Comparison of ENCODE assay signal across 35 cellular contexts in genomic region chr6:68719761-68720160, GRCh38.
DNase-seq lines count a peak whose midpoint lies in the region; ATAC-seq, FAIRE-seq and TF ChIP-seq lines count a peak whose summit lies in the region.
"Had no signal": no experiment of that assay in that cellular context is flagged by ENCODE, and none has a peak within 500 bp of the region (broad histone marks: within the 10 kb centered on the region; RNA-seq: fewer than 3 reads in every experiment).

No MANE protein-coding gene starts in this region.

- peaks cover 3% of the 10 kb centered on the region for H3K36me3 Mint-ChIP-seq in mesothelial cell of epicardium
- H3K36me3 Mint-ChIP-seq: CD14-positive monocyte; CD4-positive, alpha-beta memory T cell; CD4-positive, CD25-positive, alpha-beta regulatory T cell; CD8-positive, alpha-beta memory T cell; CD8-positive, alpha-beta T cell had no signal

- TF ChIP-seq EP300 in K562 (IDR thresholded peaks at IDR 0.05; ENCODE audit: low read length): no peak

- POLR2A ChIA-PET in K562 (lab: Yijun Ruan, JAX): no interaction called here

- H3K9me3 Mint-ChIP-seq in mesothelial cell of epicardium: peaks cover 3% of the 10 kb centered on the region
- H3K9me3 Mint-ChIP-seq: CD14-positive monocyte; CD4-positive, alpha-beta T cell; CD8-positive, alpha-beta T cell had no signal

- in situ Hi-C loops in K562 (cut with MboI): no loop called here

- peak overlapping the region; percentile 99; the same call in 1 of the 2 replicates for H3K27ac ChIP-seq in ACC112 (ENCODE audit: low read depth, low read length)
- no peak overlapping the region for H3K27ac ChIP-seq in K562 (ENCODE audit: extremely low read depth, low read depth, low read length)
- H3K27ac ChIP-seq: 22Rv1; A549; BLaER1; BLaER1 treated with 17β-estradiol and CSF1 and Interleukin-3, amounts not matched to agents 10 nM and 100 nM; C4-2B had no signal

- peaks cover 12% of the 10 kb centered on the region for H3K4me1 ChIP-seq in ACC112 (ENCODE audit: control insufficient read depth, insufficient read depth, low read length, unreplicated experiment)
- H3K4me1 ChIP-seq in K562 (replicated peaks in 1 of 2; ENCODE audit: control insufficient read depth in 2 of 2, insufficient read depth in 2 of 2, low read length in 2 of 2): peaks cover 4 to 37% of the 10 kb centered on the region in 2 experiments; a peak in 3 of 5 replicates
- H3K4me1 ChIP-seq: A549; BLaER1; BLaER1 treated with 17β-estradiol and CSF1 and Interleukin-3, amounts not matched to agents 10 nM and 100 nM; Caco-2 had no signal

- peak in 1 of 4 experiments; percentile 35 for DNase-seq in K562 (ENCODE audit: extremely low read depth in 1 of 4, low spot score in 3 of 4)
- DNase-seq in mesothelial cell of epicardium (ENCODE audit: low spot score in 2 of 2, unreplicated experiment in 2 of 2): no peak
- DNase-seq: 8988T; ACHN; AML-193; BE2C; C1 segment of cervical spinal cord; Caco-2; Calu3; CD4-positive, alpha-beta memory T cell; CD4-positive, alpha-beta T cell; CD4-positive, CD25-positive, alpha-beta regulatory T cell; CD8-positive, alpha-beta memory T cell; CD8-positive, alpha-beta T cell; COR-L47; DMS 273 treated with DMSO at 0.1 percent for 48 hours; DMS153; DMS53; DMS79; DMS79 treated with DMSO at 0.1 percent for 48 hours; DND-41; EL had no signal

- H3K27me3 ChIP-seq in ACC112 (ENCODE audit: insufficient read depth, low read length) (no peaks in the 10 kb centered on the region), K562 (ENCODE audit: control insufficient read depth in 2 of 2, insufficient read depth in 2 of 2, low read length in 2 of 2) (no peaks in the 10 kb centered on the region)
- H3K27me3 ChIP-seq: BE2C; BLaER1; BLaER1 treated with 17β-estradiol and CSF1 and Interleukin-3, amounts not matched to agents 10 nM and 100 nM had no signal

- no peak for TF ChIP-seq CTCF in K562 (IDR thresholded peaks at IDR 0.05 in 2 of 3, conservative IDR thresholded peaks at IDR 0.05 in 1 of 3; ENCODE audit: insufficient read depth in 2 of 3, low read depth in 1 of 3, low read length in 3 of 3)
- no peak for TF ChIP-seq CTCF in mesothelial cell of epicardium (IDR thresholded peaks at IDR 0.05; ENCODE audit: unreplicated experiment)

- no TSS peak for BruUV-seq in K562 (replicated peaks; lab: Mats Ljungman, UMichigan)

- peak overlapping the region; percentile 5 for H3K27ac Mint-ChIP-seq in mesothelial cell of epicardium
- H3K27ac Mint-ChIP-seq: B cell; CD14-positive monocyte; CD4-positive, alpha-beta memory T cell; CD4-positive, alpha-beta T cell; CD4-positive, CD25-positive, alpha-beta regulatory T cell; CD8-positive, alpha-beta memory T cell; CD8-positive, alpha-beta T cell had no signal

- H3K36me3 ChIP-seq in ACC112 (ENCODE audit: insufficient read depth, low read length): no peaks in the 10 kb centered on the region
- no peaks in the 10 kb centered on the region for H3K36me3 ChIP-seq in K562 (ENCODE audit: control insufficient read depth, insufficient read depth, low read length)
- H3K36me3 ChIP-seq: BLaER1; BLaER1 treated with 17β-estradiol and CSF1 and Interleukin-3, amounts not matched to agents 10 nM and 100 nM had no signal

- ATAC-seq in K562 (0 out of 3 replicates have a peak, but pooled peaks have one; percentile 27), HG02840 (IDR thresholded peaks at IDR 0.05; ENCODE audit: low FRiP score, unreplicated experiment) (no peak), HG02798 (IDR thresholded peaks at IDR 0.05; ENCODE audit: poor library complexity, unreplicated experiment) (no peak), GM19397 (IDR thresholded peaks at IDR 0.05; ENCODE audit: unreplicated experiment) (no peak)
- ATAC-seq: A549; CD8-positive, alpha-beta T cell had no signal

- H3K9me3 ChIP-seq in K562 (replicated peaks; ENCODE audit: control insufficient read depth, insufficient read depth, low read depth, low read length): no peaks in the 10 kb centered on the region
- H3K9me3 ChIP-seq: A549; BE2C; BLaER1; BLaER1 treated with 17β-estradiol and CSF1 and Interleukin-3, amounts not matched to agents 10 nM and 100 nM; Caco-2 had no signal

- CTCF ChIA-PET in K562 (lab: Yijun Ruan, JAX; ENCODE audit: low intra/inter-chr PET ratio): no interaction called here

- peaks cover 2% of the 10 kb centered on the region for H3K27me3 Mint-ChIP-seq in mesothelial cell of epicardium (ENCODE audit: low read depth)
- H3K27me3 Mint-ChIP-seq: B cell; CD4-positive, alpha-beta memory T cell; CD4-positive, alpha-beta T cell; CD4-positive, CD25-positive, alpha-beta regulatory T cell; CD8-positive, alpha-beta memory T cell had no signal

- H4K20me1 ChIP-seq in K562 (replicated peaks; ENCODE audit: control insufficient read depth, insufficient read depth, low read length): no peaks in the 10 kb centered on the region
- H4K20me1 ChIP-seq: BLaER1; BLaER1 treated with 17β-estradiol and CSF1 and Interleukin-3, amounts not matched to agents 10 nM and 100 nM had no signal

- H3K4me3 Mint-ChIP-seq in mesothelial cell of epicardium: no peak overlapping the region
- H3K4me3 Mint-ChIP-seq: B cell; CD14-positive monocyte; CD4-positive, alpha-beta memory T cell; CD4-positive, alpha-beta T cell; CD4-positive, CD25-positive, alpha-beta regulatory T cell; CD8-positive, alpha-beta memory T cell; CD8-positive, alpha-beta T cell had no signal

- H3K9ac ChIP-seq in K562 (ENCODE audit: insufficient read depth in 1 of 2, low read depth in 2 of 2, low read length in 2 of 2): no peak overlapping the region
- H3K9ac ChIP-seq: BLaER1; BLaER1 treated with 17β-estradiol and CSF1 and Interleukin-3, amounts not matched to agents 10 nM and 100 nM had no signal

- H3K79me2 ChIP-seq in ACC112 (ENCODE audit: control insufficient read depth, insufficient read depth, low read length, unreplicated experiment) (no peaks in the 10 kb centered on the region), K562 (ENCODE audit: control insufficient read depth, insufficient read depth, low read length) (no peaks in the 10 kb centered on the region; the same call in 2 of the 3 replicates)

- H3K4me2 ChIP-seq in K562 (ENCODE audit: insufficient read depth, low read length): no peak overlapping the region
- H3K4me2 ChIP-seq: A549; BLaER1; BLaER1 treated with 17β-estradiol and CSF1 and Interleukin-3, amounts not matched to agents 10 nM and 100 nM had no signal

- H3K4me3 ChIP-seq in ACC112 (ENCODE audit: low read depth, low read length) (no peak overlapping the region), K562 (no peak overlapping the region)
- H3K4me3 ChIP-seq: A549; BLaER1; BLaER1 treated with 17β-estradiol and CSF1 and Interleukin-3, amounts not matched to agents 10 nM and 100 nM had no signal

- no peaks in the 10 kb centered on the region for H3K9me1 ChIP-seq in K562 (ENCODE audit: control insufficient read depth, insufficient read depth, low read length)

- TF ChIP-seq RAD21 in K562 (CRISPR knock-in tag; conservative IDR thresholded peaks at IDR 0.05 in 1 of 2, IDR thresholded peaks at IDR 0.05 in 1 of 2): no peak

- peaks cover 41% of the 10 kb centered on the region for H3K4me1 Mint-ChIP-seq in mesothelial cell of epicardium
- H3K4me1 Mint-ChIP-seq: B cell; CD14-positive monocyte; CD4-positive, alpha-beta memory T cell; CD4-positive, CD25-positive, alpha-beta regulatory T cell; CD8-positive, alpha-beta memory T cell had no signal

- 30% methylated on average over 2 of the region's 2 CpGs for WGBS in K562 (ENCODE audit: insufficient coverage, low coverage, missing lambda C conversion rate)

- FAIRE-seq in K562 (lab: Jason Lieb, UNC): no peak
- FAIRE-seq: A204.1, A549, D721Med had no signal

- no peak overlapping the region for H2AFZ ChIP-seq in ACC112 (ENCODE audit: low read length, unreplicated experiment)
- no peak overlapping the region for H2AFZ ChIP-seq in K562 (ENCODE audit: low read depth, low read length)

- intact Hi-C loops in K562 (cut with micrococcal nuclease): no loop called here

- no peak for TF ChIP-seq POLR2A in K562 (conservative IDR thresholded peaks at IDR 0.05)

TF ChIP-seq in K562, 482 proteins besides CTCF, POLR2A, EP300 and RAD21 (continues in another document):
- TF ChIP-seq PBX2 (CRISPR knock-in tag; IDR thresholded peaks at IDR 0.05; ENCODE audit: low read depth) (no peak), PBX2 (tag; conservative IDR thresholded peaks at IDR 0.05; ENCODE audit: low read depth) (peak; percentile 85), BCL6 (CRISPR knock-in tag; IDR thresholded peaks at IDR 0.05) (no peak), MCM7 (IDR thresholded peaks at IDR 0.05) (no peak), TOE1 (IDR thresholded peaks at IDR 0.05; ENCODE audit: borderline replicate concordance) (no peak), TOE1 (CRISPR knock-in tag; IDR thresholded peaks at IDR 0.05; ENCODE audit: borderline replicate concordance, low read depth) (no peak), ZNF274 (IDR thresholded peaks at IDR 0.05; ENCODE audit: borderline replicate concordance, low read depth, low read length) (no peak)
